14 cellular contexts compared by ENCODE assay signal in genomic region chr20:22472386-22472785, GRCh38.
A peak's percentile ranks its signal among the peaks of the same experiment; 100 is the strongest.
DNase-seq lines count a peak whose midpoint lies in the region; ATAC-seq and TF ChIP-seq lines count a peak whose summit lies in the region.
"Had no signal": no experiment of that assay in that cellular context is flagged by ENCODE, and none has a peak within 500 bp of the region (broad histone marks: within the 10 kb centered on the region; RNA-seq: fewer than 3 reads in every experiment).

No MANE protein-coding gene starts in this region.

- H3K4me3 ChIP-seq in trophoblast cell (ENCODE audit: low read depth, low read length) = peak overlapping the region; percentile 30

- no peak overlapping the region for H4K12ac ChIP-seq in trophoblast cell (ENCODE audit: low read depth, low read length)

- H3K4me3 Mint-ChIP-seq in WTC11 = no peak overlapping the region
- H3K4me3 Mint-ChIP-seq: CD8-positive, alpha-beta memory T cell had no signal

- no peak overlapping the region for H3K23ac ChIP-seq in trophoblast cell (ENCODE audit: low read length)

- H4K91ac ChIP-seq in trophoblast cell (ENCODE audit: low read depth, low read length) = no peak overlapping the region

- H2AFZ ChIP-seq in trophoblast cell (ENCODE audit: insufficient read depth, low read length, poor library complexity) = no peak overlapping the region

- peaks cover 19% of the 10 kb centered on the region for H3K9me3 Mint-ChIP-seq in WTC11

- WGBS in trophoblast cell (ENCODE audit: extremely low coverage, insufficient coverage, insufficient read length) = no CpG with 5 or more reads among the region's 10 CpGs

- no peak overlapping the region for H3K9ac ChIP-seq in trophoblast cell (ENCODE audit: low read length)

- POLR2A ChIA-PET in WTC11 (lab: Charles Lee) = no interaction called here

- H2BK12ac ChIP-seq in trophoblast cell (ENCODE audit: low read length) = no peak overlapping the region

- H3K36me3 Mint-ChIP-seq in WTC11 = no peaks in the 10 kb centered on the region
- H3K36me3 Mint-ChIP-seq: CD8-positive, alpha-beta memory T cell had no signal

- no peak overlapping the region for H3K18ac ChIP-seq in trophoblast cell (ENCODE audit: low read length)

- H3K79me2 ChIP-seq in trophoblast cell (ENCODE audit: control insufficient read depth, insufficient read depth, low read length, poor library complexity) = no peaks in the 10 kb centered on the region

- no peaks in the 10 kb centered on the region for H3K4me1 ChIP-seq in trophoblast cell (ENCODE audit: control insufficient read depth in 1 of 2, insufficient read depth in 2 of 2, low read length in 2 of 2)

- H4K8ac ChIP-seq in trophoblast cell (ENCODE audit: low read depth, low read length) = no peak overlapping the region

- no peak overlapping the region for H3K4ac ChIP-seq in trophoblast cell (ENCODE audit: low read depth, low read length)

- no peaks in the 10 kb centered on the region for H3K27me3 ChIP-seq in trophoblast cell (ENCODE audit: insufficient read depth, low read length)

- ATAC-seq in WTC11 = peak; percentile 94

- TF ChIP-seq CTCF in WTC11 (IDR thresholded peaks at IDR 0.05) = no peak

- H3K27ac ChIP-seq in trophoblast cell (ENCODE audit: low read depth, low read length) (no peak overlapping the region), caudate nucleus (ENCODE audit: low read depth, low read length) (no peak overlapping the region)
- H3K27ac ChIP-seq: 22Rv1 had no signal

- DNase-seq in NCI-H82 (lab: John Stamatoyannopoulos, UW) (peak; percentile 31), NCI-H82 treated with DMSO at 0.1 percent for 48 hours (lab: John Stamatoyannopoulos, UW; ENCODE audit: unreplicated experiment) (no peak), WTC11 (ENCODE audit: low spot score) (peak; percentile 33), iPS-NIHi11 (ENCODE audit: low spot score) (peak; percentile 24), trophoblast cell (no peak), caudate nucleus (lab: John Stamatoyannopoulos, UW) (no peak), DMS153 treated with DMSO at 0.1 percent for 48 hours (lab: John Stamatoyannopoulos, UW; ENCODE audit: unreplicated experiment) (no peak), T1000 (lab: John Stamatoyannopoulos, UW) (no peak)
- DNase-seq: Caco-2; CD8-positive, alpha-beta memory T cell; DMS79; EL; IMR-90 had no signal

- H2BK120ac ChIP-seq in trophoblast cell (ENCODE audit: insufficient read depth, low read length, poor library complexity) = no peak overlapping the region

- CTCF ChIA-PET in WTC11 (lab: Charles Lee) = interaction anchor here (0.6 to 1.7 kb wide), 11 partner anchors 9 to 130 kb away, joined by 3 to 9 read pairs (median 3); no protein-coding TSS in a partner anchor

- H3K79me1 ChIP-seq in trophoblast cell (ENCODE audit: low read length) = no peaks in the 10 kb centered on the region

- H3K27me3 Mint-ChIP-seq in WTC11 (ENCODE audit: low read depth) = peaks cover 7% of the 10 kb centered on the region
- H3K27me3 Mint-ChIP-seq: CD8-positive, alpha-beta memory T cell had no signal

- no peak overlapping the region for H2BK5ac ChIP-seq in trophoblast cell (ENCODE audit: low read depth, low read length, poor library complexity)

- peaks cover 1% of the 10 kb centered on the region for H3K9me3 ChIP-seq in trophoblast cell (ENCODE audit: insufficient read depth, low read depth, low read length)
- H3K9me3 ChIP-seq: Caco-2 had no signal

- H3K4me2 ChIP-seq in trophoblast cell (ENCODE audit: low read length) = no peak overlapping the region

- H3K36me3 ChIP-seq in trophoblast cell (ENCODE audit: control insufficient read depth in 1 of 2, insufficient read depth in 2 of 2, low read length in 2 of 2) = no peaks in the 10 kb centered on the region

- no peak overlapping the region for H2AK5ac ChIP-seq in trophoblast cell (ENCODE audit: low read length)

- no peak overlapping the region for H3K14ac ChIP-seq in trophoblast cell (ENCODE audit: low read length)

- H3K27ac Mint-ChIP-seq in WTC11 = no peak overlapping the region
- H3K27ac Mint-ChIP-seq: CD8-positive, alpha-beta memory T cell had no signal

- peaks cover 12% of the 10 kb centered on the region for H3K4me1 Mint-ChIP-seq in WTC11
- H3K4me1 Mint-ChIP-seq: CD8-positive, alpha-beta memory T cell had no signal

TF ChIP-seq in WTC11, 78 proteins besides CTCF, POLR2A, EP300 and RAD21:
- TF ChIP-seq ATF1 (CRISPR knock-in tag; IDR thresholded peaks at IDR 0.05) = no peak
- TF ChIP-seq ZNF121 (CRISPR knock-in tag; IDR thresholded peaks at IDR 0.05) = peak; percentile 58; the same call in 1 of the 2 replicates

Comparison
In these comparisons a context has a peak if more than half of its experiments do, and no peak if none do; other contexts are left out.
1. DNase-seq: peak in NCI-H82 (single experiment), WTC11 (single experiment) and iPS-NIHi11 (single experiment); none in NCI-H82 treated with DMSO at 0.1 percent for 48 hours (single experiment), trophoblast cell (0 of 2), caudate nucleus (0 of 61), DMS153 treated with DMSO at 0.1 percent for 48 hours (single experiment) and T1000 (single experiment).